In the genomic region with DNA sequence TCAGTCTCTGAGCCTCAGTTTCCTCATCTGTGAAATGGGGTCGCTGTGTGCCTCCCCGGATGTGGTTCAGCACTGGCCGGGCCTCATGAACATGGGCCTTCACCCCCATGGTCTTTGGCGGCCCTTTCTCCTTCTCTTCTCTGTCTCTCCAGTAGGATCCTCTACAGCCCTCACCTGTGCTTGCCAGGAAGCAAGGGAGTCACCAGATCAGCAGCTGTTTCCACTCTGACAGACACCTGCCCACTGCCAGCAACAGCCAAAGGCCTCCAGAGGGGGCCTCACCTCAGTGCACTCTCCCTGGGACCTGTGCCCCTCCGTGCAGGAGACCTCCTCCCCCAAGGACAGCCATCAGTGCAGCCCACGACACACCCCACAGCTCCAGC, we compare ENCODE assay signal across 11 cellular contexts.
A peak's percentile ranks its signal among the peaks of the same experiment; 100 is the strongest.
DNase-seq lines count a peak whose midpoint lies in the region; TF ChIP-seq lines count a peak whose summit lies in the region.
"Had no signal": no experiment of that assay in that cellular context is flagged by ENCODE, and none has a peak within 500 bp of the region (broad histone marks: within the 10 kb centered on the region; RNA-seq: fewer than 3 reads in every experiment).

No MANE protein-coding gene starts in this region.

- H3K23ac ChIP-seq in trophoblast cell (ENCODE audit: low read length): no peak overlapping the region

- no peaks in the 10 kb centered on the region for H4K20me1 ChIP-seq in KMS-11 (ENCODE audit: insufficient read depth)

- TF ChIP-seq EP300 in sigmoid colon (IDR thresholded peaks at IDR 0.05): no peak

- no peak overlapping the region for H3K4me3 ChIP-seq in KMS-11 (IDR thresholded peaks at IDR 0.05; ENCODE audit: insufficient read depth, low read depth, low read length)
- H3K4me3 ChIP-seq in sigmoid colon: no peak overlapping the region
- H3K4me3 ChIP-seq in trophoblast cell (ENCODE audit: low read depth, low read length): no peak overlapping the region
- H3K4me3 ChIP-seq: left ventricle myocardium inferior, right lobe of liver had no signal

- no peak overlapping the region for H3K18ac ChIP-seq in trophoblast cell (ENCODE audit: low read length)

- intact Hi-C loops in activated CD4-positive, alpha-beta T cell treated with anti-CD3 and anti-CD28 coated beads, Interleukin-2, amount 10 ng/mL, durations not matched to agents 24 days and 14 days (cut with micrococcal nuclease): no loop called here
- intact Hi-C loops in sigmoid colon (cut with DNase I): no loop called here

- H3K79me2 ChIP-seq in KMS-11 (ENCODE audit: insufficient read depth, low read depth) (no peaks in the 10 kb centered on the region), trophoblast cell (ENCODE audit: control insufficient read depth, insufficient read depth, low read length, poor library complexity) (no peaks in the 10 kb centered on the region)

- no peak overlapping the region for H4K8ac ChIP-seq in trophoblast cell (ENCODE audit: low read depth, low read length)

- H3K79me1 ChIP-seq in trophoblast cell (ENCODE audit: low read length): no peaks in the 10 kb centered on the region

- H3K4me2 ChIP-seq in KMS-11 (peak overlapping the region; percentile 71), trophoblast cell (ENCODE audit: low read length) (no peak overlapping the region)

- H3K4me1 ChIP-seq in KMS-11 (ENCODE audit: low read depth, poor library complexity, severe bottlenecking) (peaks cover 45% of the 10 kb centered on the region), sigmoid colon (no peaks in the 10 kb centered on the region), trophoblast cell (ENCODE audit: control insufficient read depth in 1 of 2, insufficient read depth in 2 of 2, low read length in 2 of 2) (peaks cover 5% of the 10 kb centered on the region in 2 experiments)
- H3K4me1 ChIP-seq: right lobe of liver had no signal

- H3K27ac Mint-ChIP-seq in activated CD4-positive, alpha-beta T cell treated with anti-CD3 and anti-CD28 coated beads, Interleukin-2, amount 10 ng/mL, durations not matched to agents 24 days and 14 days: no peak overlapping the region

- DNase-seq in activated CD4-positive, alpha-beta T cell treated with anti-CD3 and anti-CD28 coated beads, Interleukin-2, amount 10 ng/mL, durations not matched to agents 24 days and 14 days: no peak
- DNase-seq in activated CD4-positive, alpha-beta T cell treated with anti-CD3 and anti-CD28 coated beads, Interleukin-2, amount 50 U/mL, for 4 hours: no peak
- peak; percentile 51 for DNase-seq in activated CD8-positive, alpha-beta memory T cell treated with anti-CD3 and anti-CD28 coated beads, Interleukin-2, amount 50 U/mL, for 48 hours
- DNase-seq in sigmoid colon (peak; percentile 43), trophoblast cell (no peak), erythroblast (lab: John Stamatoyannopoulos, UW) (no peak)
- no peak for DNase-seq in stimulated activated CD4-positive, alpha-beta T cell treated with anti-CD3 and anti-CD28 coated beads, Interleukin-1b, Interleukin-23, amount 100 ng/mL, for 48 hours
- DNase-seq: ACHN, left ventricle myocardium inferior had no signal

- no peak overlapping the region for H2BK5ac ChIP-seq in trophoblast cell (ENCODE audit: low read depth, low read length, poor library complexity)

- no peaks in the 10 kb centered on the region for H3K27me3 ChIP-seq in KMS-11 (ENCODE audit: insufficient read depth, low read depth)
- H3K27me3 ChIP-seq in sigmoid colon: peaks cover 0 to 37% (median 8%) of the 10 kb centered on the region in 3 donors
- H3K27me3 ChIP-seq in trophoblast cell (ENCODE audit: insufficient read depth, low read length): peaks cover 6% of the 10 kb centered on the region
- H3K27me3 ChIP-seq: right lobe of liver had no signal

- H4K91ac ChIP-seq in trophoblast cell (ENCODE audit: low read depth, low read length): no peak overlapping the region

- H3K27me3 Mint-ChIP-seq in activated CD4-positive, alpha-beta T cell treated with anti-CD3 and anti-CD28 coated beads, Interleukin-2, amount 10 ng/mL, durations not matched to agents 24 days and 14 days: peaks cover 7% of the 10 kb centered on the region

- H4K12ac ChIP-seq in trophoblast cell (ENCODE audit: low read depth, low read length): no peak overlapping the region

- no peak overlapping the region for H2AK5ac ChIP-seq in trophoblast cell (ENCODE audit: low read length)

- H3K14ac ChIP-seq in trophoblast cell (ENCODE audit: low read length): no peak overlapping the region

- H3K36me3 Mint-ChIP-seq in activated CD4-positive, alpha-beta T cell treated with anti-CD3 and anti-CD28 coated beads, Interleukin-2, amount 10 ng/mL, durations not matched to agents 24 days and 14 days (ENCODE audit: low read depth): no peaks in the 10 kb centered on the region

- TF ChIP-seq CTCF in KMS-11 (conservative IDR thresholded peaks at IDR 0.05; ENCODE audit: low read depth, low read length) (no peak; the same call in 1 of the 2 replicates), sigmoid colon (IDR thresholded peaks at IDR 0.05) (no peak)

- peaks cover 28% of the 10 kb centered on the region for H3K4me1 Mint-ChIP-seq in activated CD4-positive, alpha-beta T cell treated with anti-CD3 and anti-CD28 coated beads, Interleukin-2, amount 10 ng/mL, durations not matched to agents 24 days and 14 days

- H2BK12ac ChIP-seq in trophoblast cell (ENCODE audit: low read length): no peak overlapping the region

- no peak for TF ChIP-seq POLR2A in sigmoid colon (IDR thresholded peaks at IDR 0.05)
- TF ChIP-seq POLR2A in erythroblast (IDR thresholded peaks at IDR 0.05; ENCODE audit: low read length): no peak

- WGBS in sigmoid colon, 2 donors: 66 to 69% methylated on average over 6 of the region's 6 CpGs
- WGBS in trophoblast cell (ENCODE audit: extremely low coverage, insufficient coverage, insufficient read length): no CpG with 5 or more reads among the region's 6 CpGs

- peak overlapping the region; percentile 9 for H2AFZ ChIP-seq in KMS-11 (ENCODE audit: low read depth)
- H2AFZ ChIP-seq in trophoblast cell (ENCODE audit: insufficient read depth, low read length, poor library complexity): no peak overlapping the region

- H3K9ac ChIP-seq in KMS-11 (peak overlapping the region; percentile 78), trophoblast cell (ENCODE audit: low read length) (no peak overlapping the region)

- H3K9me3 Mint-ChIP-seq in activated CD4-positive, alpha-beta T cell treated with anti-CD3 and anti-CD28 coated beads, Interleukin-2, amount 10 ng/mL, durations not matched to agents 24 days and 14 days: no peaks in the 10 kb centered on the region

- H3K9me3 ChIP-seq in sigmoid colon: no peaks in the 10 kb centered on the region
- H3K9me3 ChIP-seq in trophoblast cell (ENCODE audit: insufficient read depth, low read depth, low read length): peaks cover 2% of the 10 kb centered on the region
- H3K9me3 ChIP-seq: left ventricle myocardium inferior, right lobe of liver had no signal

- H3K36me3 ChIP-seq in KMS-11 (ENCODE audit: insufficient read depth) (no peaks in the 10 kb centered on the region), sigmoid colon (no peaks in the 10 kb centered on the region), trophoblast cell (ENCODE audit: control insufficient read depth in 1 of 2, insufficient read depth in 2 of 2, low read length in 2 of 2) (no peaks in the 10 kb centered on the region)
- H3K36me3 ChIP-seq: left ventricle myocardium inferior, right lobe of liver had no signal

- peak overlapping the region; percentile 20 for H3K4me3 Mint-ChIP-seq in activated CD4-positive, alpha-beta T cell treated with anti-CD3 and anti-CD28 coated beads, Interleukin-2, amount 10 ng/mL, durations not matched to agents 24 days and 14 days

- no peak overlapping the region for H3K4ac ChIP-seq in trophoblast cell (ENCODE audit: low read depth, low read length)

- no peak overlapping the region for H2BK120ac ChIP-seq in trophoblast cell (ENCODE audit: insufficient read depth, low read length, poor library complexity)

- H3K27ac ChIP-seq in KMS-11 (peak overlapping the region; percentile 98), sigmoid colon (no peak overlapping the region), trophoblast cell (ENCODE audit: low read depth, low read length) (no peak overlapping the region)
- H3K27ac ChIP-seq: left ventricle myocardium inferior, right lobe of liver had no signal

Comparison
In these comparisons a context has a peak if more than half of its experiments do, and no peak if none do; other contexts are left out.
1. DNase-seq: peak in activated CD8-positive, alpha-beta memory T cell treated with anti-CD3 and anti-CD28 coated beads, Interleukin-2, amount 50 U/mL, for 48 hours (single experiment) and sigmoid colon (single experiment); none in activated CD4-positive, alpha-beta T cell treated with anti-CD3 and anti-CD28 coated beads, Interleukin-2, amount 10 ng/mL, durations not matched to agents 24 days and 14 days (single experiment), activated CD4-positive, alpha-beta T cell treated with anti-CD3 and anti-CD28 coated beads, Interleukin-2, amount 50 U/mL, for 4 hours (0 of 2), stimulated activated CD4-positive, alpha-beta T cell treated with anti-CD3 and anti-CD28 coated beads, Interleukin-1b, Interleukin-23, amount 100 ng/mL, for 48 hours (single experiment), trophoblast cell (0 of 2) and erythroblast (0 of 2).